ENCODE assay signal across 1 cellular context in the genomic region with DNA sequence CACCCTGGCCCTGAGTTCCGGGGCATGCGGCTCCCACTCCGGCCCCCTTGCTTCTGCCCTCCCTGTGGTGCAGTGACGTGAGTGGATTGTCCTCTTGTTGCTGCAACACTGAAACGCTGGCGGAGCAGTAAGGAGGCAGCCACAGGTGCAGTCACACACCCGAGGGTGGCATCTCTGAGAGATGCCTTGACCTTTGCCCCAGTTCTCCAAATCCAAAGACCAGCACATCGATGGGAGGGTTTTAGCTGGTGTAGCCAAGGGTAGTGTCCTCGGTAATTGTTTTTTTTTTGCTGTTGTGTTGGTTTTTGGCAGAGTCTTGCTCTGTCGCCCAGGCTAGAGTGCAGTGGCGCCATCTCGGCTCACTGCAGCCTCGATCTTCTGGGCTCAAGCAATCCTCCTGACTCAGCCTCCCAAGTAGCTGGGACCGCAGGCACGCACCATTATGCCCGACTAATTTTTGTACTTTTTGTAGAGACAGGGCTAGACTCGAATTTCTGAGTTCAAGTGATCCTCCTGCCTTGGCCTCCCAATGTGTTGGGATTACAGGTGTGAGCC.
TF ChIP-seq lines count a peak whose summit lies in the region.

No MANE protein-coding gene starts in this region.

TF ChIP-seq in WTC11, 78 proteins besides CTCF, POLR2A, EP300 and RAD21 (continued from another document):
- TF ChIP-seq, protein P1, sequence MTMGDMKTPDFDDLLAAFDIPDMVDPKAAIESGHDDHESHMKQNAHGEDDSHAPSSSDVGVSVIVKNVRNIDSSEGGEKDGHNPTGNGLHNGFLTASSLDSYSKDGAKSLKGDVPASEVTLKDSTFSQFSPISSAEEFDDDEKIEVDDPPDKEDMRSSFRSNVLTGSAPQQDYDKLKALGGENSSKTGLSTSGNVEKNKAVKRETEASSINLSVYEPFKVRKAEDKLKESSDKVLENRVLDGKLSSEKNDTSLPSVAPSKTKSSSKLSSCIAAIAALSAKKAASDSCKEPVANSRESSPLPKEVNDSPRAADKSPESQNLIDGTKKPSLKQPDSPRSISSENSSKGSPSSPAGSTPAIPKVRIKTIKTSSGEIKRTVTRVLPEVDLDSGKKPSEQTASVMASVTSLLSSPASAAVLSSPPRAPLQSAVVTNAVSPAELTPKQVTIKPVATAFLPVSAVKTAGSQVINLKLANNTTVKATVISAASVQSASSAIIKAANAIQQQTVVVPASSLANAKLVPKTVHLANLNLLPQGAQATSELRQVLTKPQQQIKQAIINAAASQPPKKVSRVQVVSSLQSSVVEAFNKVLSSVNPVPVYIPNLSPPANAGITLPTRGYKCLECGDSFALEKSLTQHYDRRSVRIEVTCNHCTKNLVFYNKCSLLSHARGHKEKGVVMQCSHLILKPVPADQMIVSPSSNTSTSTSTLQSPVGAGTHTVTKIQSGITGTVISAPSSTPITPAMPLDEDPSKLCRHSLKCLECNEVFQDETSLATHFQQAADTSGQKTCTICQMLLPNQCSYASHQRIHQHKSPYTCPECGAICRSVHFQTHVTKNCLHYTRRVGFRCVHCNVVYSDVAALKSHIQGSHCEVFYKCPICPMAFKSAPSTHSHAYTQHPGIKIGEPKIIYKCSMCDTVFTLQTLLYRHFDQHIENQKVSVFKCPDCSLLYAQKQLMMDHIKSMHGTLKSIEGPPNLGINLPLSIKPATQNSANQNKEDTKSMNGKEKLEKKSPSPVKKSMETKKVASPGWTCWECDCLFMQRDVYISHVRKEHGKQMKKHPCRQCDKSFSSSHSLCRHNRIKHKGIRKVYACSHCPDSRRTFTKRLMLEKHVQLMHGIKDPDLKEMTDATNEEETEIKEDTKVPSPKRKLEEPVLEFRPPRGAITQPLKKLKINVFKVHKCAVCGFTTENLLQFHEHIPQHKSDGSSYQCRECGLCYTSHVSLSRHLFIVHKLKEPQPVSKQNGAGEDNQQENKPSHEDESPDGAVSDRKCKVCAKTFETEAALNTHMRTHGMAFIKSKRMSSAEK (CRISPR knock-in tag; IDR thresholded peaks at IDR 0.05; ENCODE audit: borderline replicate concordance): no peak
- TF ChIP-seq, protein P2, sequence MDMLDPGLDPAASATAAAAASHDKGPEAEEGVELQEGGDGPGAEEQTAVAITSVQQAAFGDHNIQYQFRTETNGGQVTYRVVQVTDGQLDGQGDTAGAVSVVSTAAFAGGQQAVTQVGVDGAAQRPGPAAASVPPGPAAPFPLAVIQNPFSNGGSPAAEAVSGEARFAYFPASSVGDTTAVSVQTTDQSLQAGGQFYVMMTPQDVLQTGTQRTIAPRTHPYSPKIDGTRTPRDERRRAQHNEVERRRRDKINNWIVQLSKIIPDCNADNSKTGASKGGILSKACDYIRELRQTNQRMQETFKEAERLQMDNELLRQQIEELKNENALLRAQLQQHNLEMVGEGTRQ (CRISPR knock-in tag; IDR thresholded peaks at IDR 0.05): no peak
- TF ChIP-seq, protein P3, sequence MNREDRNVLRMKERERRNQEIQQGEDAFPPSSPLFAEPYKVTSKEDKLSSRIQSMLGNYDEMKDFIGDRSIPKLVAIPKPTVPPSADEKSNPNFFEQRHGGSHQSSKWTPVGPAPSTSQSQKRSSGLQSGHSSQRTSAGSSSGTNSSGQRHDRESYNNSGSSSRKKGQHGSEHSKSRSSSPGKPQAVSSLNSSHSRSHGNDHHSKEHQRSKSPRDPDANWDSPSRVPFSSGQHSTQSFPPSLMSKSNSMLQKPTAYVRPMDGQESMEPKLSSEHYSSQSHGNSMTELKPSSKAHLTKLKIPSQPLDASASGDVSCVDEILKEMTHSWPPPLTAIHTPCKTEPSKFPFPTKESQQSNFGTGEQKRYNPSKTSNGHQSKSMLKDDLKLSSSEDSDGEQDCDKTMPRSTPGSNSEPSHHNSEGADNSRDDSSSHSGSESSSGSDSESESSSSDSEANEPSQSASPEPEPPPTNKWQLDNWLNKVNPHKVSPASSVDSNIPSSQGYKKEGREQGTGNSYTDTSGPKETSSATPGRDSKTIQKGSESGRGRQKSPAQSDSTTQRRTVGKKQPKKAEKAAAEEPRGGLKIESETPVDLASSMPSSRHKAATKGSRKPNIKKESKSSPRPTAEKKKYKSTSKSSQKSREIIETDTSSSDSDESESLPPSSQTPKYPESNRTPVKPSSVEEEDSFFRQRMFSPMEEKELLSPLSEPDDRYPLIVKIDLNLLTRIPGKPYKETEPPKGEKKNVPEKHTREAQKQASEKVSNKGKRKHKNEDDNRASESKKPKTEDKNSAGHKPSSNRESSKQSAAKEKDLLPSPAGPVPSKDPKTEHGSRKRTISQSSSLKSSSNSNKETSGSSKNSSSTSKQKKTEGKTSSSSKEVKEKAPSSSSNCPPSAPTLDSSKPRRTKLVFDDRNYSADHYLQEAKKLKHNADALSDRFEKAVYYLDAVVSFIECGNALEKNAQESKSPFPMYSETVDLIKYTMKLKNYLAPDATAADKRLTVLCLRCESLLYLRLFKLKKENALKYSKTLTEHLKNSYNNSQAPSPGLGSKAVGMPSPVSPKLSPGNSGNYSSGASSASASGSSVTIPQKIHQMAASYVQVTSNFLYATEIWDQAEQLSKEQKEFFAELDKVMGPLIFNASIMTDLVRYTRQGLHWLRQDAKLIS (CRISPR knock-in tag; IDR thresholded peaks at IDR 0.05; ENCODE audit: borderline replicate concordance): no peak
